In the genomic region with DNA sequence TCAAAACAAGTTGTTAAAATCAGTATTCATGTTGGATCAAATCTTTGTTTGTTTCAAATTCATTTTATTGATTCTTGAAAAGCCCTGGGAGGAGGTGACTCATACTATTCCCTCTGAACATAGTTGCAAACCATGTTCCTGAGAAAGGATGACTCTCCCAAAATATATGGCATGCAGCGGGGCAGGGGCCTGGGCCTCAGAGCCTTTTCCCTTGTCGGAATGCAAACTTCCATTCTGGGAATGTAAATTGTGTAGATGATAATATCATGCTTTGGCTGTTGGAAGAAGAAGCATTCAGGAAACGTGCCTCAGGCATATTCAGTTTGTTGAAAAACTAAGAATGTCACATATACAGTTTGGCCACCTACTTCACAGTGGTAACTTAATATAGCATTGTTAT, we compare ENCODE assay signal across 14 cellular contexts.
DNase-seq lines count a peak whose midpoint lies in the region; ATAC-seq and TF ChIP-seq lines count a peak whose summit lies in the region.
"Had no signal": no experiment of that assay in that cellular context is flagged by ENCODE, and none has a peak within 500 bp of the region (broad histone marks: within the 10 kb centered on the region; RNA-seq: fewer than 3 reads in every experiment).

No MANE protein-coding gene starts in this region.

- TF ChIP-seq CTCF in osteoblast (IDR thresholded peaks at IDR 0.05; ENCODE audit: extremely low read depth, low read depth, low read length) (no peak), colonic mucosa (IDR thresholded peaks at IDR 0.05) (no peak)

- H3K27me3 ChIP-seq in osteoblast (ENCODE audit: insufficient read depth, low read length) (no peaks in the 10 kb centered on the region), colonic mucosa (no peaks in the 10 kb centered on the region)
- H3K27me3 ChIP-seq: testis had no signal

- H3K36me3 ChIP-seq in osteoblast (ENCODE audit: insufficient read depth, low read length), result no peaks in the 10 kb centered on the region
- no peaks in the 10 kb centered on the region for H3K36me3 ChIP-seq in colonic mucosa
- H3K36me3 ChIP-seq: neutrophil had no signal

- H3K4me2 ChIP-seq in osteoblast (ENCODE audit: insufficient read depth, low read length), result peak overlapping the region; percentile 83

- DNase-seq in AG20443 (ENCODE audit: low spot score), result peak; percentile 63
- peak; percentile 82 for DNase-seq in RPMI7951 (ENCODE audit: low read depth)
- DNase-seq in epithelial cell of prostate (ENCODE audit: low read depth, low spot score), result no peak
- no peak for DNase-seq in osteoblast (ENCODE audit: insufficient read length, low spot score, missing footprints)
- DNase-seq in colonic mucosa, result no peak
- DNase-seq in activated CD4-positive, CD25-positive, alpha-beta regulatory T cell treated with anti-CD3 and anti-CD28 coated beads, Interleukin-2, amount 50 U/mL, for 72 hours, result no peak
- no peak for DNase-seq in ureter (ENCODE audit: low spot score)
- DNase-seq: activated CD4-positive, alpha-beta T cell treated with anti-CD3 and anti-CD28 coated beads for 1 hour; CD8-positive, alpha-beta memory T cell; NCI-H2081 treated with DMSO at 0.1 percent for 48 hours; testis had no signal

- no peaks in the 10 kb centered on the region for H4K20me1 ChIP-seq in osteoblast (ENCODE audit: insufficient read depth, low read length)

- H3K27ac ChIP-seq in epithelial cell of prostate, result peak overlapping the region; percentile 64
- H3K27ac ChIP-seq in osteoblast (ENCODE audit: low read depth, low read length), result peak overlapping the region; percentile 91
- no peak overlapping the region for H3K27ac ChIP-seq in colonic mucosa
- H3K27ac ChIP-seq: neutrophil had no signal

- intact Hi-C loops in colonic mucosa (cut with DNase I), result no loop called here

- H3K79me2 ChIP-seq in osteoblast (ENCODE audit: insufficient read depth, low read length), result no peaks in the 10 kb centered on the region

- H3K4me1 ChIP-seq in osteoblast (ENCODE audit: insufficient read depth, low read length) (peaks cover 27% of the 10 kb centered on the region), colonic mucosa (no peaks in the 10 kb centered on the region)

- no peak for ATAC-seq in GM19467 (IDR thresholded peaks at IDR 0.05; ENCODE audit: unreplicated experiment)
- ATAC-seq: activated T-helper 17 cell treated with anti-CD3 and anti-CD28 coated beads, Interleukin-2, amount 50 U/mL, for 72 hours had no signal

- H3K9me3 ChIP-seq in osteoblast (ENCODE audit: low read depth, low read length) (peaks cover 2% of the 10 kb centered on the region), colonic mucosa (no peaks in the 10 kb centered on the region)
- H3K9me3 ChIP-seq: neutrophil, testis had no signal

- H2AFZ ChIP-seq in osteoblast (ENCODE audit: low read length), result no peak overlapping the region

- H3K9ac ChIP-seq in colonic mucosa (ENCODE audit: low read depth in 2 of 2, low read length in 2 of 2), result no peak overlapping the region

- H3K4me3 ChIP-seq in osteoblast (ENCODE audit: insufficient read depth, low read length), result no peak overlapping the region
- H3K4me3 ChIP-seq in colonic mucosa, result no peak overlapping the region

Comparison
In these comparisons a context has a peak if more than half of its experiments do, and no peak if none do; other contexts are left out.
1. DNase-seq: peak in AG20443 (single experiment) and RPMI7951 (single experiment); none in epithelial cell of prostate (single experiment), osteoblast (single experiment), colonic mucosa (single experiment), activated CD4-positive, CD25-positive, alpha-beta regulatory T cell treated with anti-CD3 and anti-CD28 coated beads, Interleukin-2, amount 50 U/mL, for 72 hours (single experiment) and ureter (single experiment).